27 cellular contexts compared by ENCODE assay signal in the genomic region with DNA sequence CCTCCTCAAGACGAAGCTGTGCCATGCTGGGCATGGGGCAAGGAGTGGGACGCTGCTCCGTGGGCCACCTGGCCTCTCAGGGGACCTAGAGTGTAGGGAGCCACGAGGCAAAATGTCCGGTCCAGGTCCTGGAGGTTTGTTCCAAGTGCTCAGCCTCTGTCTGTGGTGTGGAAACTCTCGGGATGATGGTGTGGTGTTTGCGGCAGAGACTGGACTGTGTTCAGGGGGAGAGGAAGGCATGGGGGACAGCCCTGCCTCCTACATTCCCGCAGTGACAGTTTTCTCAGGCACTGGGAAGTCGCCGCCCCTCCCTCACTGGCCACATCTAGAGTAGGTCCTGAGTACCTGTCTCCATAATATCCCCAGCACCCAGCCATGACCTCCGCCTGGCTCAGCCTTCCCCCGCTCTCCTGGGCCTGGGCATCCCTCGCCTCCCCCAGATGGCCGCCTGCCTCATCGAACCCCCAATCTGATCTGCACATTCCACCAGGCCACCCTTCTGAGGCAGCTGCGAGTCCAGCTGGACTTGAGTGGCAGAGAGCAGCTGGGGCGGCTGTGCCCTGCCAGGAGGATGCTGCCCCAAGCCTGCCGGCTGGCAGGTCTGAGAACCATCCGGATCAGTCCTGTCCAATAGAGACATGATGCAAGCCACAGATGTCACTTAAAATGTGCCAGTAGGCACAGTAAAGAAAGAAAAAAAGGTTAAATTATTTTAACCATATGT. TPM values are rescaled to one million over a fixed set of nuclear protein-coding genes. Genes with fewer than 3 reads are reported as not detected.
A peak's percentile ranks its signal among the peaks of the same experiment; 100 is the strongest.
DNase-seq lines count a peak whose midpoint lies in the region; ATAC-seq and TF ChIP-seq lines count a peak whose summit lies in the region.
"Had no signal": no experiment of that assay in that cellular context is flagged by ENCODE, and none has a peak within 500 bp of the region (broad histone marks: within the 10 kb centered on the region; RNA-seq: fewer than 3 reads in every experiment).

No MANE protein-coding gene starts in this region.

- H3K36me3 Mint-ChIP-seq in nephron (ENCODE audit: low read depth), result no peaks in the 10 kb centered on the region
- H3K36me3 Mint-ChIP-seq: activated naive CD4-positive, alpha-beta T cell treated with anti-CD3 and anti-CD28 coated beads, Interleukin-2, amount 50 U/mL, for 72 hours had no signal

- no peaks in the 10 kb centered on the region for H3K9me3 Mint-ChIP-seq in nephron
- H3K9me3 Mint-ChIP-seq: activated naive CD4-positive, alpha-beta T cell treated with anti-CD3 and anti-CD28 coated beads, Interleukin-2, amount 50 U/mL, for 72 hours; stimulated activated naive CD8-positive, alpha-beta T cell treated with anti-CD3 and anti-CD28 coated beads, Interleukin-15, Interleukin-2, amounts not matched to agents 100 ng/mL and 50 ng/mL, for 24 hours; T-helper 1 cell treated with Interleukin-12 subunit alpha and Interleukin-12 subunit beta and Interleukin-4 antibody, amounts not matched to agents 30 μg/mL and 1 μg/mL, for 36 hours had no signal

- H3K27ac Mint-ChIP-seq in nephron, result peak overlapping the region; percentile 46 to 84 (median 70)
- H3K27ac Mint-ChIP-seq: stimulated activated naive CD8-positive, alpha-beta T cell treated with anti-CD3 and anti-CD28 coated beads, Interleukin-15, Interleukin-2, amounts not matched to agents 100 ng/mL and 50 ng/mL, for 24 hours; T-helper 1 cell treated with Interleukin-12 subunit alpha and Interleukin-12 subunit beta and Interleukin-4 antibody, amounts not matched to agents 30 μg/mL and 1 μg/mL, for 36 hours had no signal

- TF ChIP-seq CTCF in nephron (IDR thresholded peaks at IDR 0.05; ENCODE audit: unreplicated experiment in 3 of 3) (no peak), thyroid gland (IDR thresholded peaks at IDR 0.05) (no peak), brain microvascular endothelial cell (IDR thresholded peaks at IDR 0.05; ENCODE audit: low read depth, low read length, missing control alignments) (no peak)

- peak overlapping the region; percentile 1 for H3K27ac ChIP-seq in caudate nucleus (ENCODE audit: low read depth, low read length)
- H3K27ac ChIP-seq in thyroid gland, result peak overlapping the region; percentile 86 to 99 (median 94)
- no peak overlapping the region for H3K27ac ChIP-seq in brain microvascular endothelial cell
- H3K27ac ChIP-seq: neutrophil, Peyer's patch, right atrium auricular region, SJSA1, upper lobe of right lung had no signal

- no peak for ATAC-seq in HG03135 (IDR thresholded peaks at IDR 0.05; ENCODE audit: unreplicated experiment)
- ATAC-seq: activated naive CD4-positive, alpha-beta T cell treated with anti-CD3 and anti-CD28 coated beads, Interleukin-2, amount 50 U/mL, for 72 hours; mucosa of descending colon; upper lobe of right lung had no signal

- no peaks in the 10 kb centered on the region for H3K9me3 ChIP-seq in thyroid gland
- H3K9me3 ChIP-seq: BE2C, Caco-2, HAP-1, mucosa of descending colon, neutrophil, Peyer's patch, right atrium auricular region, SJSA1, upper lobe of right lung had no signal

- intact Hi-C loops in thyroid gland (cut with DNase I), result no loop called here

- H3K36me3 ChIP-seq in thyroid gland, result no peaks in the 10 kb centered on the region
- no peaks in the 10 kb centered on the region for H3K36me3 ChIP-seq in brain microvascular endothelial cell (replicated peaks)
- H3K36me3 ChIP-seq: BE2C, HAP-1, neutrophil, Peyer's patch, right atrium auricular region, SJSA1, upper lobe of right lung had no signal

- DNase-seq in NCI-H2196 (lab: John Stamatoyannopoulos, UW; ENCODE audit: unreplicated experiment), result peak; percentile 10
- DNase-seq in NCI-H2196 treated with DMSO at 0.1 percent for 48 hours (lab: John Stamatoyannopoulos, UW; ENCODE audit: unreplicated experiment), result no peak
- peak in 49 of 61 donors; percentile 14 to 84 (median 50) for DNase-seq in caudate nucleus (lab: John Stamatoyannopoulos, UW)
- peak; percentile 33 to 64 for DNase-seq in thyroid gland
- no peak for DNase-seq in brain microvascular endothelial cell
- no peak for DNase-seq in SIG-M5 treated with dmso at 0.1 percent for 504 hours (lab: John Stamatoyannopoulos, UW; ENCODE audit: unreplicated experiment)
- DNase-seq: BE2C; Caco-2; effector CD8-positive, alpha-beta T cell; erythroblast; foreskin fibroblast; KBM-7; mucosa of descending colon; MV-4-11; NCI-H446 treated with DMSO at 0.1 percent for 48 hours; Peyer's patch; stimulated activated CD4-positive, alpha-beta T cell treated with anti-CD3 and anti-CD28 coated beads, Interleukin-4, amount 100 ng/mL, for 4 hours; upper lobe of right lung had no signal

- peaks cover 52% of the 10 kb centered on the region for H3K4me1 Mint-ChIP-seq in nephron

- H3K4me3 ChIP-seq in thyroid gland (replicated peaks in 1 of 3), result no peak overlapping the region
- H3K4me3 ChIP-seq in brain microvascular endothelial cell (ENCODE audit: low read depth, low read length), result no peak overlapping the region
- H3K4me3 ChIP-seq: HAP-1, mucosa of descending colon, Peyer's patch, right atrium auricular region, SJSA1, upper lobe of right lung had no signal

- WGBS in thyroid gland, 2 donors, result 73 to 85% methylated on average over 17 to 18 of the region's 19 CpGs

- H3K4me1 ChIP-seq in thyroid gland, result peaks cover 64 to 94% of the 10 kb centered on the region in 2 donors
- H3K4me1 ChIP-seq: BE2C, Caco-2, HAP-1, Peyer's patch, right atrium auricular region, SJSA1, upper lobe of right lung had no signal

- TF ChIP-seq POLR2A in thyroid gland (IDR thresholded peaks at IDR 0.05), result no peak

- H3K27me3 ChIP-seq in thyroid gland (no peaks in the 10 kb centered on the region), brain microvascular endothelial cell (replicated peaks) (no peaks in the 10 kb centered on the region)
- H3K27me3 ChIP-seq: BE2C, neutrophil, Peyer's patch, right atrium auricular region had no signal

- no peaks in the 10 kb centered on the region for H3K27me3 Mint-ChIP-seq in nephron (ENCODE audit: low read depth)
- H3K27me3 Mint-ChIP-seq: stimulated activated naive CD8-positive, alpha-beta T cell treated with anti-CD3 and anti-CD28 coated beads, Interleukin-15, Interleukin-2, amounts not matched to agents 100 ng/mL and 50 ng/mL, for 24 hours had no signal

- H3K4me3 Mint-ChIP-seq in nephron, result no peak overlapping the region
- H3K4me3 Mint-ChIP-seq: stimulated activated naive CD8-positive, alpha-beta T cell treated with anti-CD3 and anti-CD28 coated beads, Interleukin-15, Interleukin-2, amounts not matched to agents 100 ng/mL and 50 ng/mL, for 24 hours; T-helper 1 cell treated with Interleukin-12 subunit alpha and Interleukin-12 subunit beta and Interleukin-4 antibody, amounts not matched to agents 30 μg/mL and 1 μg/mL, for 36 hours had no signal

- in situ Hi-C loops in brain microvascular endothelial cell (cut with HindIII; ENCODE audit: low pct_ligation_motif_present, low sequenced_read_pairs), result no loop called here

RNA-seq across cellular contexts. Expression of gene KCNIP3, which starts 6.2 kb away (rescaled TPM):
- 10 to 100 TPM; 37.1 to 66.5 (median 51.1) TPM for total RNA-seq in thyroid gland
- total RNA-seq: activated naive CD4-positive, alpha-beta T cell treated with anti-CD3 and anti-CD28 coated beads, Interleukin-2, amount 50 U/mL, for 72 hours; Caco-2 had no signal

RNA-seq across cellular contexts. Expression of gene PROM2, which starts 29.1 kb away (rescaled TPM):
- total RNA-seq in thyroid gland, result 10 to 100 TPM; 16.7 to 24.3 (median 22.0) TPM

Comparison
In these comparisons a context has a peak if more than half of its experiments do, and no peak if none do; other contexts are left out.
1. DNase-seq: peak in NCI-H2196 (single experiment), caudate nucleus (49 of 61) and thyroid gland (2 of 2); none in NCI-H2196 treated with DMSO at 0.1 percent for 48 hours (single experiment), brain microvascular endothelial cell (single experiment) and SIG-M5 treated with dmso at 0.1 percent for 504 hours (single experiment).